Comparison of ENCODE assay signal across 8 cellular contexts in the genomic region with DNA sequence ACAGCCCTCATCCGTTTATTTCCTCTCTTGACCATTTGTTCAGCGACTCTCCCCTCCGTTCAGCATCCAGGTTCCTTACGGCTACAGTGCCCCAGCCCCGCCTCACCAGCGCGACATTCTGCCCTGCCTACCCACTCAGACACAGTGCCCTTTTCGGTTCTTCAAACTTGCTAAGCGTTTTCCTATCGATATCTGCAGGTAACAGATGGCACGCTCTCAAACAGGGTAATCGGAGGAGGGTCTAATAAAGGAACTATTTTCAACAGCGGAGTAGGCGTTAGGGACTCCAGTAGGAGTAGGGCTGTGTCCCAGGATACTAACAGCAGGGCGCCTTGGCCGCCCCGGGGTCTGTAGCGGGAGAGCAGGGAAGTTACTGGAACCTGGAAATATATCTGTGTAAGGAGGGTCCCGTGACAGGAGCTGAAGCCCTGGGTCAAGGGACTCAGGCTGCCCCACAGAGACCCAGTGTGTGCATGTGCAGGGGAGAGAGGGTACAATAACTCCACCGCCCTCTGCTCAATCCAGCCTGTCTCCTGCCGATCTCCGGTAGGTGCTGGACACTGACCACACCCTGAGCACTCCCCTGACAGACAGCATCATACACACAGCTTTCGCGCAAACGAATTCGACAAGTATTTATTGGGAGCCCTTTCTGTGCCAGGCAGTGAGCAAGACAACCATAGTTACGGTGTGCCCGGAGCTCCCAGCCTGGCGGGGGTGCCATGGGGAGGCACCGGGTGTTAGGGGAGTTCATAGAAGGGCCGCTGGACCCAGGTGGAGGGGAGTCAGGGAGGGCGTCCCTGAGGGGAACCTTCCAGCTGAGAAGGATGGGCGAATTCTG. TPM values are rescaled to one million over a fixed set of nuclear protein-coding genes. Genes with fewer than 3 reads are reported as not detected.
DNase-seq lines count a peak whose midpoint lies in the region; ATAC-seq and TF ChIP-seq lines count a peak whose summit lies in the region.

No MANE protein-coding gene starts in this region.

- no peak for TF ChIP-seq POLR2A in Peyer's patch (IDR thresholded peaks at IDR 0.05)

- POLR2A ChIA-PET in SK-N-SH (lab: Yijun Ruan, JAX) = interaction anchor here (0.7 to 1.1 kb wide), 2 partner anchors 11 to 112 kb away, joined by 3 read pairs; no protein-coding TSS in a partner anchor

- H3K4me3 ChIP-seq in SK-N-SH (ENCODE audit: low read depth in 2 of 2, low read length in 1 of 2) = peak overlapping the region; percentile 41 to 46
- H3K4me3 ChIP-seq in Peyer's patch = peak overlapping the region; percentile 17 to 59 (median 48)
- H3K4me3 ChIP-seq in fibroblast of villous mesenchyme (ENCODE audit: low read depth, low read length) = peak overlapping the region; percentile 48
- peak overlapping the region; percentile 22 to 47 (median 38) for H3K4me3 ChIP-seq in skin epidermis

- peak overlapping the region; percentile 59; the same call in 1 of the 2 replicates for H3K4me2 ChIP-seq in SK-N-SH

- CTCF ChIA-PET in SK-N-SH (lab: Yijun Ruan, JAX) = interaction anchor here (0.7 to 9.0 kb wide), 12 partner anchors 10 to 150 kb away, joined by 3 to 54 read pairs (median 4); a partner anchor contains a TSS

- no peaks in the 10 kb centered on the region for H3K9me2 ChIP-seq in SK-N-SH

- TF ChIP-seq EP300 in SK-N-SH (IDR thresholded peaks at IDR 0.05; ENCODE audit: borderline replicate concordance in 1 of 2, low read depth in 1 of 2, low read length in 1 of 2) = no peak

- no peak for TF ChIP-seq RAD21 in SK-N-SH (IDR thresholded peaks at IDR 0.05; ENCODE audit: low read length)

- H3K36me3 ChIP-seq in SK-N-SH (replicated peaks in 1 of 2; ENCODE audit: control insufficient read depth in 1 of 2, insufficient read depth in 2 of 2, low read length in 1 of 2) = no peaks in the 10 kb centered on the region
- no peaks in the 10 kb centered on the region for H3K36me3 ChIP-seq in Peyer's patch

- no peaks in the 10 kb centered on the region for H3F3A ChIP-seq in SK-N-SH (replicated peaks; ENCODE audit: insufficient read depth)

- no peaks in the 10 kb centered on the region for H3K79me2 ChIP-seq in SK-N-SH (ENCODE audit: insufficient read depth)

- H3K27ac ChIP-seq in SK-N-SH (ENCODE audit: low read depth in 2 of 2, low read length in 1 of 2) (no peak overlapping the region), Peyer's patch (peak overlapping the region in 1 of 4 donors; percentile 10), skin epidermis (peak overlapping the region in 9 of 21 experiments; percentile 5 to 66 (median 48))

- H3K27me3 ChIP-seq in SK-N-SH (ENCODE audit: insufficient read depth) (peaks cover 9% of the 10 kb centered on the region), Peyer's patch (peaks cover 0 to 8% of the 10 kb centered on the region in 2 donors)

- DNase-seq in SK-N-SH (peak; percentile 51), Peyer's patch (peak in 1 of 3 donors; percentile 37), fibroblast of villous mesenchyme (ENCODE audit: low read depth) (no peak), KG1 (lab: John Stamatoyannopoulos, UW) (no peak)

- no peaks in the 10 kb centered on the region for H3K9me3 ChIP-seq in SK-N-SH
- peaks cover 0 to 6% (median 0%) of the 10 kb centered on the region in 4 donors for H3K9me3 ChIP-seq in Peyer's patch

- no peak overlapping the region for H3K9ac ChIP-seq in SK-N-SH

- H4K20me1 ChIP-seq in SK-N-SH (ENCODE audit: insufficient read depth) = no peaks in the 10 kb centered on the region

- no peak for ATAC-seq in SK-N-SH treated with all-trans-retinoic acid at 6 μM for 48 hours
- no peak for ATAC-seq in HG03457 (IDR thresholded peaks at IDR 0.05; ENCODE audit: unreplicated experiment)
- ATAC-seq in GM19023 (IDR thresholded peaks at IDR 0.05; ENCODE audit: unreplicated experiment) = no peak

- peaks cover 0 to 21% of the 10 kb centered on the region in 2 experiments; a peak in 1 of 4 replicates for H3K4me1 ChIP-seq in SK-N-SH (ENCODE audit: control insufficient read depth in 1 of 2, insufficient read depth in 2 of 2, low read depth in 1 of 2, low read length in 1 of 2)
- H3K4me1 ChIP-seq in Peyer's patch = peaks cover 0 to 13% (median 9%) of the 10 kb centered on the region in 4 donors

- 53% methylated on average over 32 of the region's 33 CpGs for WGBS in SK-N-SH (ENCODE audit: low lambda C conversion rate)

- TF ChIP-seq CTCF in SK-N-SH (IDR thresholded peaks at IDR 0.05) (no peak), Peyer's patch (IDR thresholded peaks at IDR 0.05) (peak in 1 of 6 experiments; percentile 1), fibroblast of villous mesenchyme (IDR thresholded peaks at IDR 0.05; ENCODE audit: insufficient read depth, low read depth, low read length) (no peak)

- H2AFZ ChIP-seq in SK-N-SH (ENCODE audit: low read depth) = peak overlapping the region; percentile 70; the same call in 1 of the 2 replicates

TF ChIP-seq in SK-N-SH, 30 proteins besides CTCF, POLR2A, EP300 and RAD21:
- no peak for TF ChIP-seq SMC3 (IDR thresholded peaks at IDR 0.05; ENCODE audit: low read depth, low read length)
- TF ChIP-seq CHD2 (IDR thresholded peaks at IDR 0.05; ENCODE audit: low read length, partially characterized antibody) = no peak
TF ChIP-seq in SK-N-SH: peak in this region for 0.

TF ChIP-seq in SK-N-SH treated with all-trans-retinoic acid at 6 μM for 48 hours, 23 proteins besides CTCF, POLR2A, EP300 and RAD21:
- no peak for TF ChIP-seq ZFP30 (CRISPR knock-in tag; IDR thresholded peaks at IDR 0.05)
- TF ChIP-seq, protein P1, sequence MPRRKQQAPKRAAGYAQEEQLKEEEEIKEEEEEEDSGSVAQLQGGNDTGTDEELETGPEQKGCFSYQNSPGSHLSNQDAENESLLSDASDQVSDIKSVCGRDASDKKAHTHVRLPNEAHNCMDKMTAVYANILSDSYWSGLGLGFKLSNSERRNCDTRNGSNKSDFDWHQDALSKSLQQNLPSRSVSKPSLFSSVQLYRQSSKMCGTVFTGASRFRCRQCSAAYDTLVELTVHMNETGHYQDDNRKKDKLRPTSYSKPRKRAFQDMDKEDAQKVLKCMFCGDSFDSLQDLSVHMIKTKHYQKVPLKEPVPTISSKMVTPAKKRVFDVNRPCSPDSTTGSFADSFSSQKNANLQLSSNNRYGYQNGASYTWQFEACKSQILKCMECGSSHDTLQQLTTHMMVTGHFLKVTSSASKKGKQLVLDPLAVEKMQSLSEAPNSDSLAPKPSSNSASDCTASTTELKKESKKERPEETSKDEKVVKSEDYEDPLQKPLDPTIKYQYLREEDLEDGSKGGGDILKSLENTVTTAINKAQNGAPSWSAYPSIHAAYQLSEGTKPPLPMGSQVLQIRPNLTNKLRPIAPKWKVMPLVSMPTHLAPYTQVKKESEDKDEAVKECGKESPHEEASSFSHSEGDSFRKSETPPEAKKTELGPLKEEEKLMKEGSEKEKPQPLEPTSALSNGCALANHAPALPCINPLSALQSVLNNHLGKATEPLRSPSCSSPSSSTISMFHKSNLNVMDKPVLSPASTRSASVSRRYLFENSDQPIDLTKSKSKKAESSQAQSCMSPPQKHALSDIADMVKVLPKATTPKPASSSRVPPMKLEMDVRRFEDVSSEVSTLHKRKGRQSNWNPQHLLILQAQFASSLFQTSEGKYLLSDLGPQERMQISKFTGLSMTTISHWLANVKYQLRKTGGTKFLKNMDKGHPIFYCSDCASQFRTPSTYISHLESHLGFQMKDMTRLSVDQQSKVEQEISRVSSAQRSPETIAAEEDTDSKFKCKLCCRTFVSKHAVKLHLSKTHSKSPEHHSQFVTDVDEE (CRISPR knock-in tag; IDR thresholded peaks at IDR 0.05) = no peak

RNA-seq across cellular contexts. Expression of a gene that starts 2.1 kb away (rescaled TPM):
- 1.7 and 2.0 TPM in 2 replicates for polyA plus RNA-seq in SK-N-SH (2012; rRNA removed)
- polyA plus RNA-seq in SK-N-SH (2012; cell fraction: cytosol; rRNA removed) = 0.75 and 1.3 TPM in 2 replicates
- polyA plus RNA-seq in SK-N-SH (2012; cell fraction: nucleus; rRNA removed) = 3.9 and 4.9 TPM in 2 replicates
- total RNA-seq in Peyer's patch (1 to 10 TPM in 1 of 4 donors, not detected in 3; 1.6 TPM), fibroblast of villous mesenchyme (1.3 and 3.2 TPM in 2 replicates)

RNA-seq across cellular contexts. Expression of a gene that starts 31.6 kb away (rescaled TPM):
- polyA plus RNA-seq in SK-N-SH (2012; rRNA removed) = 4,220 and 4,540 TPM in 2 replicates
- 4,994 and 6,484 TPM in 2 replicates for polyA plus RNA-seq in SK-N-SH (2012; cell fraction: cytosol; rRNA removed)
- polyA plus RNA-seq in SK-N-SH (2012; cell fraction: nucleus; rRNA removed) = 1,010 and 1,542 TPM in 2 replicates
- total RNA-seq in Peyer's patch (1,000 to 10,000 TPM in 1 of 4 donors, 100 to 1,000 TPM in 3; 505 to 1,121 (median 614) TPM), fibroblast of villous mesenchyme (1,703 and 1,758 TPM in 2 replicates)
